ENCODE assay signal across 10 cellular contexts in genomic region chr17:48056246-48056745, GRCh38. TPM values are rescaled to one million over a fixed set of nuclear protein-coding genes. Genes with fewer than 3 reads are reported as not detected.
DNase-seq lines count a peak whose midpoint lies in the region; ATAC-seq and TF ChIP-seq lines count a peak whose summit lies in the region.
"Had no signal": no experiment of that assay in that cellular context is flagged by ENCODE, and none has a peak within 500 bp of the region (broad histone marks: within the 10 kb centered on the region; RNA-seq: fewer than 3 reads in every experiment).

No MANE protein-coding gene starts in this region.

- H3K79me2 ChIP-seq in DND-41 (ENCODE audit: insufficient read depth, low read length): peaks cover 80% of the 10 kb centered on the region

- H3K4me2 ChIP-seq in DND-41 (ENCODE audit: insufficient read depth, low read length): no peak overlapping the region

- H3K36me3 ChIP-seq in DND-41 (ENCODE audit: insufficient read depth, low read length) (peaks cover 97% of the 10 kb centered on the region), NT2/D1 (ENCODE audit: insufficient read depth, insufficient read length, low read length) (peaks cover 86% of the 10 kb centered on the region), ectodermal cell (ENCODE audit: control insufficient read depth, insufficient read depth, low read length) (peaks cover 29% of the 10 kb centered on the region), psoas muscle (ENCODE audit: insufficient read depth in 1 of 2, low read depth in 1 of 2) (peaks cover 28 to 83% of the 10 kb centered on the region in 2 donors)

- H3K9me3 ChIP-seq in DND-41 (ENCODE audit: insufficient read depth, low read length, severe bottlenecking): no peaks in the 10 kb centered on the region
- H3K9me3 ChIP-seq in NT2/D1 (ENCODE audit: insufficient read depth, low read length): no peaks in the 10 kb centered on the region
- no peaks in the 10 kb centered on the region for H3K9me3 ChIP-seq in ectodermal cell (ENCODE audit: control insufficient read depth, low read length)
- no peaks in the 10 kb centered on the region for H3K9me3 ChIP-seq in psoas muscle

- WGBS in ectodermal cell, 2 experiments: 91 to 92% methylated on average over 10 of the region's 10 CpGs
- 87 to 93% (median 91%) methylated on average over 10 of the region's 10 CpGs for WGBS in psoas muscle, 3 donors

- no peak for DNase-seq in DND-41
- no peak for DNase-seq in NT2/D1 (ENCODE audit: low read depth, low spot score)
- no peak for DNase-seq in psoas muscle
- no peak for DNase-seq in SHP77 (lab: John Stamatoyannopoulos, UW)
- no peak for DNase-seq in activated CD4-positive, alpha-beta T cell treated with anti-CD3 and anti-CD28 coated beads, Interleukin-2, amount 50 U/mL, for 48 hours
- no peak for DNase-seq in activated CD4-positive, alpha-beta T cell treated with anti-CD3 and anti-CD28 coated beads for 4 hours
- DNase-seq: activated CD8-positive, alpha-beta memory T cell treated with anti-CD3 and anti-CD28 coated beads, Interleukin-2, amount 50 U/mL, for 4 hours; effector CD4-positive, alpha-beta T cell had no signal

- H3K4me1 ChIP-seq in DND-41 (ENCODE audit: insufficient read depth, low read length) (peaks cover 42% of the 10 kb centered on the region), NT2/D1 (ENCODE audit: insufficient read depth, insufficient read length) (peaks cover 35% of the 10 kb centered on the region), ectodermal cell (ENCODE audit: control insufficient read depth, insufficient read depth, low read length) (peaks cover 42% of the 10 kb centered on the region), psoas muscle (peaks cover 83% of the 10 kb centered on the region)

- H2AFZ ChIP-seq in DND-41 (ENCODE audit: low read depth, low read length): no peak overlapping the region

- peaks cover 95% of the 10 kb centered on the region for H4K20me1 ChIP-seq in DND-41 (ENCODE audit: insufficient read depth, low read length)

- no peak overlapping the region for H3K4me3 ChIP-seq in DND-41 (ENCODE audit: low read depth in 1 of 2, low read length in 2 of 2)
- H3K4me3 ChIP-seq in NT2/D1 (ENCODE audit: insufficient read length, low read depth): peak overlapping the region; percentile 67
- no peak overlapping the region for H3K4me3 ChIP-seq in ectodermal cell (ENCODE audit: insufficient read depth, low read depth, low read length)
- peak overlapping the region; percentile 87 for H3K4me3 ChIP-seq in psoas muscle

- TF ChIP-seq CTCF in DND-41 (IDR thresholded peaks at IDR 0.05; ENCODE audit: borderline replicate concordance, extremely low read depth, low read length, poor library complexity, severe bottlenecking): no peak
- no peak for TF ChIP-seq CTCF in psoas muscle (IDR thresholded peaks at IDR 0.05)

- ATAC-seq in DND-41 (ENCODE audit: insufficient read depth, low read depth) (no peak), psoas muscle (no peak), GM18909 (IDR thresholded peaks at IDR 0.05; ENCODE audit: poor library complexity, unreplicated experiment) (no peak)

- H3K27me3 ChIP-seq in DND-41 (ENCODE audit: insufficient read depth, low read length, poor library complexity): no peaks in the 10 kb centered on the region
- no peaks in the 10 kb centered on the region for H3K27me3 ChIP-seq in NT2/D1 (ENCODE audit: insufficient read depth, insufficient read length)
- H3K27me3 ChIP-seq in ectodermal cell (ENCODE audit: control insufficient read depth, insufficient read depth, low read length, poor library complexity, severe bottlenecking): no peaks in the 10 kb centered on the region
- H3K27me3 ChIP-seq in psoas muscle (ENCODE audit: insufficient read depth in 3 of 3, low read length in 2 of 3): no peaks in the 10 kb centered on the region

- H3K9ac ChIP-seq in DND-41 (ENCODE audit: low read depth, low read length) (no peak overlapping the region), NT2/D1 (ENCODE audit: insufficient read length, low read depth) (no peak overlapping the region)

- intact Hi-C loops in psoas muscle (cut with DNase I): no loop called here

- peak overlapping the region; percentile 34; the same call in 1 of the 2 replicates for H3K27ac ChIP-seq in DND-41 (ENCODE audit: low read length)
- peak overlapping the region; percentile 19 for H3K27ac ChIP-seq in ectodermal cell (ENCODE audit: insufficient read depth, low read depth, low read length, poor library complexity, severe bottlenecking)
- H3K27ac ChIP-seq in psoas muscle: peak overlapping the region; percentile 61

RNA-seq across cellular contexts. Expression of gene NFE2L1, which starts 8.1 kb away (rescaled TPM):
- 140 TPM for polyA plus RNA-seq in ectodermal cell (2013, experiment 1 of 4)
- 152 TPM for polyA plus RNA-seq in ectodermal cell (2013, experiment 2 of 4)
- polyA plus RNA-seq in ectodermal cell (2013, experiment 3 of 4): 101 TPM
- polyA plus RNA-seq in ectodermal cell (2013, experiment 4 of 4): 109 TPM
- 1,000 to 10,000 TPM in 3 of 4 donors, 100 to 1,000 TPM in 1; 990 to 1,423 (median 1,174) TPM for total RNA-seq in psoas muscle
- polyA plus RNA-seq in psoas muscle: 1,000 to 10,000 TPM in 1 of 3 donors, 100 to 1,000 TPM in 2; 308 to 1,601 (median 620) TPM

RNA-seq across cellular contexts. Expression of gene COPZ2, which starts 18.7 kb away (rescaled TPM):
- 1.5 TPM for polyA plus RNA-seq in ectodermal cell (2013, experiment 1 of 4)
- 0.69 TPM for polyA plus RNA-seq in ectodermal cell (2013, experiment 2 of 4)
- 0.96 TPM for polyA plus RNA-seq in ectodermal cell (2013, experiment 3 of 4)
- 2.1 TPM for polyA plus RNA-seq in ectodermal cell (2013, experiment 4 of 4)
- total RNA-seq in psoas muscle: 100 to 1,000 TPM in 1 of 4 donors, 10 to 100 TPM in 3; 56.4 to 130 (median 66.4) TPM
- polyA plus RNA-seq in psoas muscle: 10 to 100 TPM; 16.8 to 46.0 (median 35.5) TPM

RNA-seq across cellular contexts. Expression of gene CBX1, which starts 45.0 kb away (rescaled TPM):
- 275 TPM for polyA plus RNA-seq in ectodermal cell (2013, experiment 1 of 4)
- polyA plus RNA-seq in ectodermal cell (2013, experiment 2 of 4): 281 TPM
- polyA plus RNA-seq in ectodermal cell (2013, experiment 3 of 4): 228 TPM
- polyA plus RNA-seq in ectodermal cell (2013, experiment 4 of 4): 252 TPM
- 10 to 100 TPM; 28.9 to 39.6 (median 35.5) TPM for total RNA-seq in psoas muscle
- polyA plus RNA-seq in psoas muscle: 10 to 100 TPM; 26.6 to 69.6 (median 34.8) TPM

RNA-seq across cellular contexts. Expression of gene SNX11, which starts 51.3 kb away (rescaled TPM):
- 26.1 TPM for polyA plus RNA-seq in ectodermal cell (2013, experiment 1 of 4)
- polyA plus RNA-seq in ectodermal cell (2013, experiment 2 of 4): 26.5 TPM
- polyA plus RNA-seq in ectodermal cell (2013, experiment 3 of 4): 19.6 TPM
- 23.3 TPM for polyA plus RNA-seq in ectodermal cell (2013, experiment 4 of 4)
- total RNA-seq in psoas muscle: 10 to 100 TPM; 10.0 to 17.2 (median 12.3) TPM
- polyA plus RNA-seq in psoas muscle: 10 to 100 TPM; 11.5 to 27.0 (median 25.7) TPM

Comparison
In these comparisons a context has a peak if more than half of its experiments do, and no peak if none do; other contexts are left out.
1. H3K4me3 ChIP-seq: peak in NT2/D1 (single experiment) and psoas muscle (single experiment); none in DND-41 (0 of 2) and ectodermal cell (single experiment).
2. Peak in every context shown above with its lines, with median percentiles within 50 percentile points of each other: H3K27ac ChIP-seq.